3 cellular contexts compared by ENCODE assay signal in the genomic region with DNA sequence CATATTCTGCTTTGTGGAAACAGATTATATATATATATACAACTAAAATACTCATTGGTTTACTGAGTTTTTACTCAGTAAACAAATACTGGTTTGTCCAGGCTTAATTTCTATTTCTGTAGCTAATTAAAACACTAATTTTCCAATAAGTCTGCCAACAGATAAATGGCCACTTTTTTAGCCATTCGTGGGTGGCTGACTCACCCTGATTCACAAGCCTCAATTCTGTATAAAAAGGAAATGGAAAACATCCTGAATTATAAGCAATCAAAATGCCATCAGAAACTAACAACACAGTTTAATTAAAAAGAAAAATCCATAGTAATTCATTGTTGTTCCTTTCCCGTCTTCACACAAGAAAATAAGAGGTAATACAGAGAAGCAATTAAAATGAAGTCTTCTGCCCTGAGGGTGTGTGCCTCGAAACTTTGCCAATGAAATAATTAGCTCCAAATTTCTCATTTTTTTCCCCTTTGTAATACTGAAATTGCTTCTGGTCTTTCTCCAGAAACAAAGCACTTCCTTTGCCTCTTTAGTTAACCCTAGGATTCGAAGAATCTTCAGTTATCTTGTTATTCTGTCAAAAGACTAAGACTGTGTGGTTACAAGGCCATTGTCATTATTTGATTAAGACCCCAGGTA.
TF ChIP-seq lines count a peak whose summit lies in the region.

No MANE protein-coding gene starts in this region.

TF ChIP-seq in SK-N-SH, 30 proteins besides CTCF, POLR2A, EP300 and RAD21:
- TF ChIP-seq PBX3 (IDR thresholded peaks at IDR 0.05) (peak; percentile 35; the same call in 1 of the 2 replicates), SMC3 (IDR thresholded peaks at IDR 0.05; ENCODE audit: low read depth, low read length) (no peak), NFIC (IDR thresholded peaks at IDR 0.05; ENCODE audit: borderline replicate concordance) (peak; percentile 59; the same call in 1 of the 2 replicates), FOSL2 (IDR thresholded peaks at IDR 0.05; ENCODE audit: borderline replicate concordance, low read depth) (peak; percentile 79; the same call in 1 of the 2 replicates), YY1 (IDR thresholded peaks at IDR 0.05; ENCODE audit: low read depth) (0 out of 2 replicates have a peak, but pooled peaks have one; percentile 32), TCF12 (IDR thresholded peaks at IDR 0.05) (peak; percentile 57), JUND (IDR thresholded peaks at IDR 0.05) (peak; percentile 54; the same call in 1 of the 2 replicates), MEF2A (IDR thresholded peaks at IDR 0.05; ENCODE audit: borderline replicate concordance, low read depth) (peak; percentile 20; the same call in 1 of the 2 replicates)
- TF ChIP-seq, protein P1, sequence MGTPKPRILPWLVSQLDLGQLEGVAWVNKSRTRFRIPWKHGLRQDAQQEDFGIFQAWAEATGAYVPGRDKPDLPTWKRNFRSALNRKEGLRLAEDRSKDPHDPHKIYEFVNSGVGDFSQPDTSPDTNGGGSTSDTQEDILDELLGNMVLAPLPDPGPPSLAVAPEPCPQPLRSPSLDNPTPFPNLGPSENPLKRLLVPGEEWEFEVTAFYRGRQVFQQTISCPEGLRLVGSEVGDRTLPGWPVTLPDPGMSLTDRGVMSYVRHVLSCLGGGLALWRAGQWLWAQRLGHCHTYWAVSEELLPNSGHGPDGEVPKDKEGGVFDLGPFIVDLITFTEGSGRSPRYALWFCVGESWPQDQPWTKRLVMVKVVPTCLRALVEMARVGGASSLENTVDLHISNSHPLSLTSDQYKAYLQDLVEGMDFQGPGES (IDR thresholded peaks at IDR 0.05; ENCODE audit: low read depth, low read length): no peak

TF ChIP-seq in endothelial cell of umbilical vein, 7 proteins besides CTCF, POLR2A, EP300 and RAD21:
- TF ChIP-seq GATA2 (IDR thresholded peaks at IDR 0.05; ENCODE audit: insufficient read depth, insufficient read length, low read depth, low read length): no peak
- peak; percentile 90 for TF ChIP-seq FOS (IDR thresholded peaks at IDR 0.05; ENCODE audit: borderline replicate concordance, insufficient read depth, low read length)
- TF ChIP-seq JUN (IDR thresholded peaks at IDR 0.05; ENCODE audit: borderline replicate concordance, insufficient read depth, insufficient read length, low read depth): peak; percentile 34
TF ChIP-seq in endothelial cell of umbilical vein: peak in this region for 2.

TF ChIP-seq in GM23338, 12 proteins besides CTCF, POLR2A, EP300 and RAD21:
- no peak for TF ChIP-seq EZH2 (IDR thresholded peaks at IDR 0.05; ENCODE audit: low read depth, unreplicated experiment)
- TF ChIP-seq EZH2phosphoT487 (IDR thresholded peaks at IDR 0.05; ENCODE audit: unreplicated experiment): no peak
- no peak for TF ChIP-seq ZNF462 (CRISPR knock-in tag; IDR thresholded peaks at IDR 0.05)
- no peak for TF ChIP-seq ZNF331 (CRISPR knock-in tag; IDR thresholded peaks at IDR 0.05; ENCODE audit: low read depth)
- no peak for TF ChIP-seq CREB1 (CRISPR knock-in tag; IDR thresholded peaks at IDR 0.05; ENCODE audit: low read depth)
- TF ChIP-seq POLR2AphosphoS5 (IDR thresholded peaks at IDR 0.05; ENCODE audit: low read depth): no peak
- TF ChIP-seq NANOG (IDR thresholded peaks at IDR 0.05; ENCODE audit: borderline replicate concordance): no peak
- TF ChIP-seq JUNB (IDR thresholded peaks at IDR 0.05; ENCODE audit: unreplicated experiment): no peak
- TF ChIP-seq REST (IDR thresholded peaks at IDR 0.05; ENCODE audit: unreplicated experiment): no peak
- no peak for TF ChIP-seq STAT1 (IDR thresholded peaks at IDR 0.05; ENCODE audit: unreplicated experiment)
- no peak for TF ChIP-seq ETS1 (IDR thresholded peaks at IDR 0.05)
- TF ChIP-seq ZNF114 (CRISPR knock-in tag; IDR thresholded peaks at IDR 0.05): no peak
